Comparison of ENCODE assay signal across 8 cellular contexts in genomic region chr7:81993186-81993585, GRCh38.
"Had no signal": no experiment of that assay in that cellular context is flagged by ENCODE, and none has a peak within 500 bp of the region (broad histone marks: within the 10 kb centered on the region; RNA-seq: fewer than 3 reads in every experiment).

No MANE protein-coding gene starts in this region.

- H3K4me3 Mint-ChIP-seq: GM23338, H9, HFFc6, IgD-negative memory B cell had no signal

- H3K4me3 ChIP-seq: GM23338 had no signal

- H3K36me3 Mint-ChIP-seq: IgD-negative memory B cell had no signal

- DNase-seq: H9, HFFc6, KBM-7 had no signal

- ATAC-seq: GM23338, HCT116, HepG2 had no signal

- H3K27me3 Mint-ChIP-seq: IgD-negative memory B cell had no signal

- H3K9me3 Mint-ChIP-seq: GM23338, H9, HFFc6, IgD-negative memory B cell had no signal

- H3K4me1 Mint-ChIP-seq: IgD-negative memory B cell had no signal

- H3K27ac ChIP-seq: HL-60 had no signal

- H3K27ac Mint-ChIP-seq: GM23338, H9, HFFc6, IgD-negative memory B cell had no signal
